27 cellular contexts compared by ENCODE assay signal in the genomic region with DNA sequence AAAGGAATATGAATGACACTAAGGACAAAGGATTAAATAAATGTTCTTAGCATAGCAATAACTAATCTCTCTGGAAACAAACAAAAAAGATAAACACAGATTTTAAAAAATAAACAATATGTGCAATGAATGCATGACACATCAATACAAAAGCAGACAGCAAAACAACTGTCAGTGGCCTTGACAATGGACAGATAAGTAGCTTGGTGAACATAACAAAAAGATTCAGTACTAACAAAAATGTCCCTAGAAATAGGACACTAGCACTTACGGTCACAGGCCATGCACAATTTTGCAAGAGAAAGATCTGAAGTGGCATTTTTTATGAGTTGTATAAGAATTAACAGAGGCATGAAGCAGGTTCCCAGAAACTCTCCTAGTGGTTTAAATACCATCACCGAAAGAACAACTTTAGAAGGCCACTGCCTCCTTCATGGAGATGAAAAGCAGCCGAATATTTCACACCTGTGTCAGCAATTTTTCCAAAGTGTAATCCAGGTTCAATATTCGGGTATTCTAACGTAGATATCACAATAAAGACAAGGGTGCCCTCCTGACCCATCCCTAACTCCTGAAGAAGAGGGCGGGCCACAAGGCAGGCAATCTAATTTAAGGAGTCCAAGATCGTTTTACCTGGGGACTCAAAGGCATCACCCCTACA.
DNase-seq lines count a peak whose midpoint lies in the region; ATAC-seq, FAIRE-seq and TF ChIP-seq lines count a peak whose summit lies in the region.
"Had no signal": no experiment of that assay in that cellular context is flagged by ENCODE, and none has a peak within 500 bp of the region (broad histone marks: within the 10 kb centered on the region; RNA-seq: fewer than 3 reads in every experiment).

No MANE protein-coding gene starts in this region.

- H3K4me3 Mint-ChIP-seq in HFFc6 (no peak overlapping the region), memory B cell (no peak overlapping the region), type B pancreatic cell (no peak overlapping the region)
- H3K4me3 Mint-ChIP-seq in central memory CD8-positive, alpha-beta T cell = peak overlapping the region; percentile 78
- H3K4me3 Mint-ChIP-seq: activated CD4-positive, alpha-beta T cell treated with anti-CD3 and anti-CD28 coated beads, Interleukin-2, amount 10 ng/mL, durations not matched to agents 24 days and 14 days; activated naive CD8-positive, alpha-beta T cell treated with anti-CD3 and anti-CD28 coated beads, Interleukin-2, amount 10 ng/mL, durations not matched to agents 7 days and 5 days; dendritic cell treated with granulocyte-macrophage colony-stimulating factor and Interleukin-4, amounts not matched to agents 40 ng/mL and 50 ng/mL, for 4 days; neural crest cell had no signal

- WGBS in A549 (ENCODE audit: missing lambda C conversion rate) = 81% methylated on average over 7 of the region's 7 CpGs
- WGBS in right cardiac atrium = 81% methylated on average over 7 of the region's 7 CpGs

- H3K27me3 ChIP-seq in right cardiac atrium (ENCODE audit: control insufficient read depth, insufficient read depth) = no peaks in the 10 kb centered on the region
- H3K27me3 ChIP-seq: brain microvascular endothelial cell had no signal

- no peak for FAIRE-seq in A549 (lab: Jason Lieb, UNC)
- FAIRE-seq: HTR-8/SVneo, keratinocyte, small intestine had no signal

- H3K4me1 ChIP-seq in A549 = peaks cover 47% of the 10 kb centered on the region
- peaks cover 22% of the 10 kb centered on the region for H3K4me1 ChIP-seq in right cardiac atrium (ENCODE audit: control insufficient read depth, insufficient read depth, low read length)
- H3K4me1 ChIP-seq: prostate gland had no signal

- H3K4me1 Mint-ChIP-seq in HFFc6 (ENCODE audit: low read depth) (peaks cover 63% of the 10 kb centered on the region), memory B cell (peaks cover 63% of the 10 kb centered on the region), type B pancreatic cell (ENCODE audit: unreplicated experiment) (no peaks in the 10 kb centered on the region)
- H3K4me1 Mint-ChIP-seq in central memory CD8-positive, alpha-beta T cell = peaks cover 92% of the 10 kb centered on the region
- H3K4me1 Mint-ChIP-seq: neural crest cell had no signal

- POLR2A ChIA-PET in A549 (lab: Yijun Ruan, JAX) = no interaction called here

- H3K9me3 Mint-ChIP-seq in HFFc6 (no peaks in the 10 kb centered on the region), memory B cell (no peaks in the 10 kb centered on the region), type B pancreatic cell (no peaks in the 10 kb centered on the region)
- H3K9me3 Mint-ChIP-seq in central memory CD8-positive, alpha-beta T cell = no peaks in the 10 kb centered on the region
- H3K9me3 Mint-ChIP-seq: activated CD4-positive, alpha-beta T cell treated with anti-CD3 and anti-CD28 coated beads, Interleukin-2, amount 10 ng/mL, durations not matched to agents 24 days and 14 days; dendritic cell treated with granulocyte-macrophage colony-stimulating factor and Interleukin-4, amounts not matched to agents 40 ng/mL and 50 ng/mL, for 4 days; neural crest cell had no signal

- no peaks in the 10 kb centered on the region for H3K9me3 ChIP-seq in A549
- H3K9me3 ChIP-seq in right cardiac atrium (ENCODE audit: control insufficient read depth, low read length) = no peaks in the 10 kb centered on the region
- H3K9me3 ChIP-seq: prostate gland had no signal

- H3K27ac ChIP-seq in A549 (peak overlapping the region in 1 of 2 experiments; percentile 17; a peak in 1 of 6 replicates), right cardiac atrium (ENCODE audit: low read length) (no peak overlapping the region)
- H3K27ac ChIP-seq: brain microvascular endothelial cell, GM23248, prostate gland had no signal

- no peak; a peak in 3 of 6 replicates for ATAC-seq in A549
- ATAC-seq in central memory CD8-positive, alpha-beta T cell (replicated peaks; ENCODE audit: extremely low read depth, poor library complexity, severe bottlenecking) = no peak
- no peak for ATAC-seq in memory B cell (ENCODE audit: low read depth)
- ATAC-seq in right cardiac atrium = no peak
- ATAC-seq: PC-3 had no signal

- H3K4me3 ChIP-seq in A549 = no peak overlapping the region
- H3K4me3 ChIP-seq in right cardiac atrium (ENCODE audit: low read length) = no peak overlapping the region
- H3K4me3 ChIP-seq: GM23248, prostate gland had no signal

- H3K36me3 Mint-ChIP-seq in HFFc6 (ENCODE audit: low read depth) = peaks cover 46% of the 10 kb centered on the region
- peaks cover 90% of the 10 kb centered on the region for H3K36me3 Mint-ChIP-seq in central memory CD8-positive, alpha-beta T cell (ENCODE audit: insufficient read depth)
- H3K36me3 Mint-ChIP-seq in memory B cell = peaks cover 23% of the 10 kb centered on the region
- no peaks in the 10 kb centered on the region for H3K36me3 Mint-ChIP-seq in type B pancreatic cell

- intact Hi-C loops in right cardiac atrium (cut with DNase I) = no loop called here

- no peak for TF ChIP-seq EP300 in A549 (IDR thresholded peaks at IDR 0.05)

- TF ChIP-seq CTCF in A549 (IDR thresholded peaks at IDR 0.05) (no peak), HFFc6 (IDR thresholded peaks at IDR 0.05) (no peak), type B pancreatic cell (conservative IDR thresholded peaks at IDR 0.05) (no peak)

- H3K27ac Mint-ChIP-seq in HFFc6 (peak overlapping the region; percentile 37; the same call in 1 of the 2 replicates), memory B cell (peak overlapping the region; percentile 76), type B pancreatic cell (no peak overlapping the region)
- peak overlapping the region; percentile 100 for H3K27ac Mint-ChIP-seq in central memory CD8-positive, alpha-beta T cell (ENCODE audit: low read depth)
- H3K27ac Mint-ChIP-seq: activated naive CD8-positive, alpha-beta T cell treated with anti-CD3 and anti-CD28 coated beads, Interleukin-2, amount 10 ng/mL, durations not matched to agents 7 days and 5 days; dendritic cell treated with granulocyte-macrophage colony-stimulating factor and Interleukin-4, amounts not matched to agents 40 ng/mL and 50 ng/mL, for 4 days had no signal

- CTCF ChIA-PET in A549 (lab: Yijun Ruan, JAX) = interaction anchor here (1.0 to 2.2 kb wide), 2 partner anchors 27 to 56 kb away, joined by 3 to 5 read pairs; no protein-coding TSS in a partner anchor

- TF ChIP-seq RAD21 in A549 (conservative IDR thresholded peaks at IDR 0.05 in 1 of 2, IDR thresholded peaks at IDR 0.05 in 1 of 2) = no peak

- DNase-seq in A549 (ENCODE audit: low read depth in 1 of 2, low spot score in 1 of 2) (no peak), HFFc6 (no peak), memory B cell (ENCODE audit: low spot score in 2 of 2) (no peak), type B pancreatic cell (ENCODE audit: extremely low spot score, unreplicated experiment) (no peak), middle frontal gyrus (ENCODE audit: extremely low spot score, low spot score) (no peak), right cardiac atrium (no peak)
- no peak for DNase-seq in central memory CD8-positive, alpha-beta T cell (ENCODE audit: low spot score in 2 of 2)
- DNase-seq: activated CD4-positive, alpha-beta T cell treated with anti-CD3 and anti-CD28 coated beads, Interleukin-2, amount 10 ng/mL, durations not matched to agents 24 days and 14 days; activated naive CD8-positive, alpha-beta T cell treated with anti-CD3 and anti-CD28 coated beads, Interleukin-2, amount 10 ng/mL, durations not matched to agents 7 days and 5 days; brain microvascular endothelial cell; COR-L47; foreskin melanocyte; GM23248; hypothalamus; NCI-H1417 treated with DMSO at 0.1 percent for 48 hours; NCI-H2171; NCI-H526; PC-3; SHP77 treated with DMSO at 0.1 percent for 48 hours; small intestine; stimulated activated CD4-positive, alpha-beta T cell treated with anti-CD3 and anti-CD28 coated beads, Interleukin-4, amount 100 ng/mL, for 1 hour; T-helper 1 cell had no signal

- TF ChIP-seq POLR2A in A549 (IDR thresholded peaks at IDR 0.05; ENCODE audit: low read length) = no peak

- H3K27me3 Mint-ChIP-seq in HFFc6 (ENCODE audit: insufficient read depth) (peaks cover 12% of the 10 kb centered on the region), memory B cell (no peaks in the 10 kb centered on the region), type B pancreatic cell (peaks cover 13% of the 10 kb centered on the region)
- H3K27me3 Mint-ChIP-seq in central memory CD8-positive, alpha-beta T cell = no peaks in the 10 kb centered on the region
- H3K27me3 Mint-ChIP-seq: activated CD4-positive, alpha-beta T cell treated with anti-CD3 and anti-CD28 coated beads, Interleukin-2, amount 10 ng/mL, durations not matched to agents 24 days and 14 days; activated naive CD8-positive, alpha-beta T cell treated with anti-CD3 and anti-CD28 coated beads, Interleukin-2, amount 10 ng/mL, durations not matched to agents 7 days and 5 days; dendritic cell treated with granulocyte-macrophage colony-stimulating factor and Interleukin-4, amounts not matched to agents 40 ng/mL and 50 ng/mL, for 4 days had no signal

- peak overlapping the region; percentile 14; the same call in 2 of the 3 replicates for H3K4me2 ChIP-seq in A549

TF ChIP-seq in A549, 52 proteins besides CTCF, POLR2A, EP300 and RAD21:
- no peak for TF ChIP-seq KDM5A (IDR thresholded peaks at IDR 0.05)
- TF ChIP-seq MAFK (IDR thresholded peaks at IDR 0.05; ENCODE audit: partially characterized antibody) = peak; percentile 82
- no peak for TF ChIP-seq FOSL2 (IDR thresholded peaks at IDR 0.05)
- peak; percentile 27; the same call in 1 of the 2 replicates for TF ChIP-seq FOSL2 (CRISPR knock-in tag; IDR thresholded peaks at IDR 0.05)
